Comparison of ENCODE assay signal across 36 cellular contexts in the genomic region with DNA sequence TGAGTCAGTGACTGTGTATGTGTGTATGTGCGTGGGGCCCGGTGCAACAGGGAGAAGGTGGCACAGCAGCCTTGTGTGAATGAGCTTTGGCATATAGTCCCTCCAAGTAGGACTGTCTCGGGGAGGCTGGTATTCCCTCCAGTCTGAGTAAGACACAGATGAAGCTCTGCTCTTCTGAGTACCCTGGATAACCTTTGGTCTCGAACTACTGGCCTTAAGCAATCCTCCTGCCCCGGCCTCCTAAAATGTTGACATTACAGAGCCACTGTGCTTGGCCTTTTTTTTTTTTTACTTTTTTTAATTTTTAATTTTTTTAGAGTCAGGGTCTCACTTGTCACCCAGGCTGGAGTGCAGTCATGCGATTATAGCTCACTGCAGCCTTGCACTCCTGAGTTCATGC.
"Had no signal": no experiment of that assay in that cellular context is flagged by ENCODE, and none has a peak within 500 bp of the region (broad histone marks: within the 10 kb centered on the region; RNA-seq: fewer than 3 reads in every experiment).

No MANE protein-coding gene starts in this region.

- ATAC-seq: activated CD8-positive, alpha-beta T cell treated with anti-CD3 and anti-CD28 coated beads for 36 hours; activated naive CD4-positive, alpha-beta T cell treated with anti-CD3 and anti-CD28 coated beads, Interleukin-2, amount 50 U/mL, for 72 hours; activated T-cell treated with anti-CD3 and anti-CD28 coated beads, Interleukin-2, amount 50 U/mL, for 4 hours; activated T-cell treated with anti-CD3 and anti-CD28 coated beads, Interleukin-2, amount 50 U/mL, for 72 hours; activated T-helper 17 cell treated with anti-CD3 and anti-CD28 coated beads, Interleukin-2, amount 50 U/mL, for 72 hours; body of pancreas had no signal

- H3K27ac Mint-ChIP-seq: activated B cell treated with CpG ODN at 0.5 μM for 24 hours; activated CD4-positive, alpha-beta memory T cell treated with anti-CD3 and anti-CD28 coated beads for 36 hours; activated CD4-positive, alpha-beta T cell treated with anti-CD3 and anti-CD28 coated beads, Interleukin-2, amount 10 ng/mL, durations not matched to agents 24 days and 14 days; activated CD8-positive, alpha-beta T cell treated with anti-CD3 and anti-CD28 coated beads for 36 hours; activated naive CD4-positive, alpha-beta T cell treated with anti-CD3 and anti-CD28 coated beads for 36 hours; activated naive CD4-positive, alpha-beta T cell treated with anti-CD3 and anti-CD28 coated beads, Interleukin-2, amount 50 U/mL, for 72 hours; activated naive CD8-positive, alpha-beta T cell treated with anti-CD3 and anti-CD28 coated beads for 36 hours; activated T-cell treated with anti-CD3 and anti-CD28 coated beads, Interleukin-2, amount 50 U/mL, for 72 hours; activated T-helper 1 cell treated with anti-CD3 and anti-CD28 coated beads, Interleukin-12 subunit alpha, Interleukin-12 subunit beta, Interleukin-2, Interleukin-4 antibody, amounts not matched to agents 30 ng/mL and 10 ng/mL and 1 ng/mL, durations not matched to agents 14 hours and 24 hours and 36 hours; activated T-helper 17 cell treated with anti-CD3 and anti-CD28 coated beads, Interleukin-2, amount 50 U/mL, for 72 hours; T-helper 1 cell treated with Interleukin-12 subunit alpha and Interleukin-12 subunit beta and Interleukin-4 antibody, amounts not matched to agents 30 μg/mL and 1 μg/mL, for 36 hours; T-helper 2 cell treated with Interferon-gamma antibody and Interleukin-4, amounts not matched to agents 5 μg/mL and 100 μg/mL, for 36 hours had no signal

- H3K4me1 Mint-ChIP-seq: activated B cell treated with CpG ODN at 0.5 μM for 24 hours; activated CD4-positive, alpha-beta T cell treated with anti-CD3 and anti-CD28 coated beads, Interleukin-2, amount 10 ng/mL, durations not matched to agents 24 days and 14 days; activated naive CD8-positive, alpha-beta T cell treated with anti-CD3 and anti-CD28 coated beads for 36 hours; activated T-helper 17 cell treated with anti-CD3 and anti-CD28 coated beads, Interleukin-2, amount 50 U/mL, for 72 hours had no signal

- H3K9me3 Mint-ChIP-seq: activated B cell treated with CpG ODN at 0.5 μM for 24 hours; activated CD4-positive, alpha-beta memory T cell treated with anti-CD3 and anti-CD28 coated beads for 36 hours; activated CD4-positive, alpha-beta T cell treated with anti-CD3 and anti-CD28 coated beads, Interleukin-2, amount 10 ng/mL, durations not matched to agents 24 days and 14 days; activated CD8-positive, alpha-beta T cell treated with anti-CD3 and anti-CD28 coated beads for 36 hours; activated naive CD4-positive, alpha-beta T cell treated with anti-CD3 and anti-CD28 coated beads for 36 hours; activated naive CD4-positive, alpha-beta T cell treated with anti-CD3 and anti-CD28 coated beads, Interleukin-2, amount 50 U/mL, for 72 hours; activated naive CD8-positive, alpha-beta T cell treated with anti-CD3 and anti-CD28 coated beads for 36 hours; activated T-cell treated with anti-CD3 and anti-CD28 coated beads, Interleukin-2, amount 50 U/mL, for 4 hours; activated T-cell treated with anti-CD3 and anti-CD28 coated beads, Interleukin-2, amount 50 U/mL, for 72 hours; activated T-helper 1 cell treated with anti-CD3 and anti-CD28 coated beads, Interleukin-12 subunit alpha, Interleukin-12 subunit beta, Interleukin-2, Interleukin-4 antibody, amounts not matched to agents 30 ng/mL and 10 ng/mL and 1 ng/mL, durations not matched to agents 14 hours and 24 hours and 36 hours; activated T-helper 17 cell treated with anti-CD3 and anti-CD28 coated beads, Interleukin-2, amount 50 U/mL, for 72 hours; T-helper 1 cell treated with Interleukin-12 subunit alpha and Interleukin-12 subunit beta and Interleukin-4 antibody, amounts not matched to agents 30 μg/mL and 1 μg/mL, for 36 hours; T-helper 2 cell treated with Interferon-gamma antibody and Interleukin-4, amounts not matched to agents 5 μg/mL and 100 μg/mL, for 36 hours had no signal

- H3K27ac ChIP-seq: adrenal gland, body of pancreas, brain microvascular endothelial cell, breast epithelium, VCaP had no signal

- H3K27me3 ChIP-seq: adrenal gland, body of pancreas, brain microvascular endothelial cell, breast epithelium had no signal

- H3K4me3 Mint-ChIP-seq: activated B cell treated with CpG ODN at 0.5 μM for 24 hours; activated CD4-positive, alpha-beta memory T cell treated with anti-CD3 and anti-CD28 coated beads for 36 hours; activated CD4-positive, alpha-beta T cell treated with anti-CD3 and anti-CD28 coated beads, Interleukin-2, amount 10 ng/mL, durations not matched to agents 24 days and 14 days; activated CD8-positive, alpha-beta T cell treated with anti-CD3 and anti-CD28 coated beads for 36 hours; activated naive CD4-positive, alpha-beta T cell treated with anti-CD3 and anti-CD28 coated beads for 36 hours; activated naive CD8-positive, alpha-beta T cell treated with anti-CD3 and anti-CD28 coated beads for 36 hours; activated T-cell treated with anti-CD3 and anti-CD28 coated beads, Interleukin-2, amount 50 U/mL, for 4 hours; activated T-cell treated with anti-CD3 and anti-CD28 coated beads, Interleukin-2, amount 50 U/mL, for 72 hours; activated T-helper 1 cell treated with anti-CD3 and anti-CD28 coated beads, Interleukin-12 subunit alpha, Interleukin-12 subunit beta, Interleukin-2, Interleukin-4 antibody, amounts not matched to agents 30 ng/mL and 10 ng/mL and 1 ng/mL, durations not matched to agents 14 hours and 24 hours and 36 hours; activated T-helper 17 cell treated with anti-CD3 and anti-CD28 coated beads, Interleukin-2, amount 50 U/mL, for 72 hours; T-helper 1 cell treated with Interleukin-12 subunit alpha and Interleukin-12 subunit beta and Interleukin-4 antibody, amounts not matched to agents 30 μg/mL and 1 μg/mL, for 36 hours; T-helper 2 cell treated with Interferon-gamma antibody and Interleukin-4, amounts not matched to agents 5 μg/mL and 100 μg/mL, for 36 hours had no signal

- DNase-seq: activated B cell treated with CpG ODN at 0.5 μM for 24 hours; activated CD4-positive, alpha-beta memory T cell treated with anti-CD3 and anti-CD28 coated beads for 36 hours; activated CD4-positive, alpha-beta T cell treated with anti-CD3 and anti-CD28 coated beads for 4 hours; activated CD4-positive, alpha-beta T cell treated with anti-CD3 and anti-CD28 coated beads, Interleukin-2, amount 10 ng/mL, durations not matched to agents 24 days and 14 days; activated CD4-positive, alpha-beta T cell treated with anti-CD3 and anti-CD28 coated beads, Interleukin-2, amount 50 U/mL, for 1 hour; activated CD4-positive, alpha-beta T cell treated with anti-CD3 and anti-CD28 coated beads, Interleukin-2, amount 50 U/mL, for 4 hours; activated CD4-positive, CD25-positive, alpha-beta regulatory T cell treated with anti-CD3 and anti-CD28 coated beads, Interleukin-2, amount 50 U/mL, for 72 hours; activated CD8-positive, alpha-beta memory T cell treated with anti-CD3 and anti-CD28 coated beads, Interleukin-2, amount 50 U/mL, for 4 hours; activated CD8-positive, alpha-beta T cell treated with anti-CD3 and anti-CD28 coated beads for 36 hours; activated effector memory CD4-positive, alpha-beta T cell treated with anti-CD3 and anti-CD28 coated beads, Interleukin-2, amount 50 U/mL, for 16 hours; activated gamma-delta T cell treated with Interleukin-2 at 50 U/mL for 16 hours; activated naive CD4-positive, alpha-beta T cell; activated naive CD4-positive, alpha-beta T cell treated with anti-CD3 and anti-CD28 coated beads for 36 hours; activated naive CD4-positive, alpha-beta T cell treated with anti-CD3 and anti-CD28 coated beads, Interleukin-2, amount 50 U/mL, for 16 hours; activated naive CD8-positive, alpha-beta T cell treated with anti-CD3 and anti-CD28 coated beads for 36 hours; activated T-cell treated with anti-CD3 and anti-CD28 coated beads for 4 hours; activated T-cell treated with anti-CD3 and anti-CD28 coated beads, Interleukin-2, amount 50 U/mL, for 1 hour; activated T-cell treated with anti-CD3 and anti-CD28 coated beads, Interleukin-2, amount 50 U/mL, for 4 hours; activated T-cell treated with anti-CD3 and anti-CD28 coated beads, Interleukin-2, amount 50 U/mL, for 72 hours; adrenal gland; amniotic stem cell; aorta; body of pancreas; brain microvascular endothelial cell; central memory CD4-positive, alpha-beta T cell; cerebellar nuclear complex; T-helper 1 cell; T-helper 2 cell; T-helper 9 cell had no signal

- H3K9me3 ChIP-seq: adrenal gland, body of pancreas, breast epithelium had no signal

- H3K4me1 ChIP-seq: adrenal gland, body of pancreas, breast epithelium had no signal

- H3K27me3 Mint-ChIP-seq: activated B cell treated with CpG ODN at 0.5 μM for 24 hours; activated CD4-positive, alpha-beta memory T cell treated with anti-CD3 and anti-CD28 coated beads for 36 hours; activated CD8-positive, alpha-beta T cell treated with anti-CD3 and anti-CD28 coated beads for 36 hours; activated naive CD8-positive, alpha-beta T cell treated with anti-CD3 and anti-CD28 coated beads for 36 hours; activated T-helper 17 cell treated with anti-CD3 and anti-CD28 coated beads, Interleukin-2, amount 50 U/mL, for 72 hours had no signal

- H3K36me3 Mint-ChIP-seq: activated CD4-positive, alpha-beta memory T cell treated with anti-CD3 and anti-CD28 coated beads for 36 hours; activated naive CD4-positive, alpha-beta T cell treated with anti-CD3 and anti-CD28 coated beads, Interleukin-2, amount 50 U/mL, for 72 hours; activated naive CD8-positive, alpha-beta T cell treated with anti-CD3 and anti-CD28 coated beads for 36 hours had no signal
